8 cellular contexts compared by ENCODE assay signal in the genomic region with DNA sequence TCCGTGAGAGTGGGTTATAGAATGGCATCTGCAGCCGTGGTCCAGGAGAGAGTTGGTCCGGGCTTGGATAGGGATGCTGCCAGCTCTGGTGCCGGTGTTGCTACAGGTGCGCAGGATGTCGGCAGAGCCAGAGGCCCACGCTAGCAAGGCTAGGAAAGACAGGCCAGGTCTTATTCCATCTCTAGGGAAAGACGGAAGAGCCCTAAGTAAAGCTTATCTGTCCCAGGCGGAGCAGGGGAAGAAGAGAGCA. TPM values are rescaled to one million over a fixed set of nuclear protein-coding genes. Genes with fewer than 3 reads are reported as not detected.
DNase-seq lines count a peak whose midpoint lies in the region; ATAC-seq and TF ChIP-seq lines count a peak whose summit lies in the region.

No MANE protein-coding gene starts in this region.

- no peak for TF ChIP-seq CTCF in heart right ventricle (IDR thresholded peaks at IDR 0.05)
- peak in 1 of 6 experiments; percentile 1 for TF ChIP-seq CTCF in Peyer's patch (IDR thresholded peaks at IDR 0.05)
- no peak for TF ChIP-seq CTCF in fibroblast of lung (conservative IDR thresholded peaks at IDR 0.05 in 1 of 2, IDR thresholded peaks at IDR 0.05 in 1 of 2; ENCODE audit: low read depth in 1 of 2, low read length in 2 of 2)
- no peak for TF ChIP-seq CTCF in gastrocnemius medialis (IDR thresholded peaks at IDR 0.05 in 4 of 5, conservative IDR thresholded peaks at IDR 0.05 in 1 of 5)

- intact Hi-C loops in heart right ventricle (cut with DNase I): no loop called here
- intact Hi-C loops in Right ventricle myocardium superior (cut with DNase I): no loop called here
- intact Hi-C loops in gastrocnemius medialis (cut with DNase I; ENCODE audit: low total_unique reads): no loop called here

- H3K36me3 ChIP-seq in heart right ventricle: peaks cover 0 to 29% (median 20%) of the 10 kb centered on the region in 9 donors
- H3K36me3 ChIP-seq in Peyer's patch: peaks cover 0 to 22% (median 3%) of the 10 kb centered on the region in 3 donors
- peaks cover 7% of the 10 kb centered on the region for H3K36me3 ChIP-seq in fibroblast of lung (ENCODE audit: control insufficient read depth, insufficient read depth, low read length)
- peaks cover 0 to 18% of the 10 kb centered on the region in 2 donors for H3K36me3 ChIP-seq in gastrocnemius medialis

- H3K4me1 ChIP-seq in heart right ventricle (peaks cover 24 to 78% (median 63%) of the 10 kb centered on the region in 9 donors), Peyer's patch (peaks cover 0 to 44% (median 15%) of the 10 kb centered on the region in 4 donors), fibroblast of lung (ENCODE audit: control insufficient read depth, extremely low read depth, insufficient read depth, low read length) (peaks cover 6% of the 10 kb centered on the region), gastrocnemius medialis (peaks cover 53 to 72% of the 10 kb centered on the region in 2 donors)

- H3K9me3 ChIP-seq in heart right ventricle (no peaks in the 10 kb centered on the region), Peyer's patch (no peaks in the 10 kb centered on the region), fibroblast of lung (ENCODE audit: control insufficient read depth, insufficient read depth, low read depth, low read length) (no peaks in the 10 kb centered on the region), gastrocnemius medialis (no peaks in the 10 kb centered on the region)

- H3K4me2 ChIP-seq in fibroblast of lung (ENCODE audit: extremely low read depth, insufficient read depth, low read length): peak overlapping the region; percentile 75

- H3K27me3 ChIP-seq in heart right ventricle: no peaks in the 10 kb centered on the region
- H3K27me3 ChIP-seq in Peyer's patch: no peaks in the 10 kb centered on the region
- no peaks in the 10 kb centered on the region for H3K27me3 ChIP-seq in fibroblast of lung (ENCODE audit: control insufficient read depth, insufficient read depth, low read length)
- H3K27me3 ChIP-seq in gastrocnemius medialis: no peaks in the 10 kb centered on the region

- H3K4me3 ChIP-seq in heart right ventricle (peak overlapping the region; percentile 78 to 100 (median 99)), Peyer's patch (peak overlapping the region; percentile 93 to 99 (median 96)), fibroblast of lung (replicated peaks in 1 of 4; ENCODE audit: control extremely low read depth in 1 of 4, insufficient read depth in 1 of 4, low read depth in 3 of 4, low read length in 4 of 4) (peak overlapping the region; percentile 53 to 90 (median 70)), gastrocnemius medialis (peak overlapping the region; percentile 62 to 100 (median 92))

- H3K27ac ChIP-seq in heart right ventricle: peak overlapping the region; percentile 51 to 99 (median 95)
- H3K27ac ChIP-seq in Peyer's patch: peak overlapping the region; percentile 95 to 97 (median 96)
- H3K27ac ChIP-seq in fibroblast of lung (ENCODE audit: insufficient read depth, low read length): no peak overlapping the region
- peak overlapping the region; percentile 92 to 99 (median 96) for H3K27ac ChIP-seq in gastrocnemius medialis

- in situ Hi-C loops in gastrocnemius medialis (cut with MboI; ENCODE audit: low sequenced_read_pairs in 4 of 4): loop anchor here in 1 of 4 donors (25.0 kb wide), 1 partner anchor 823 kb away; the partner anchor contains the start of genes BCL2L2, PABPN1 and PPP1R3E

- no peak for DNase-seq in heart right ventricle
- DNase-seq in Right ventricle myocardium superior: no peak
- DNase-seq in Peyer's patch: no peak
- DNase-seq in fibroblast of lung (ENCODE audit: low read depth in 2 of 2): no peak
- no peak for DNase-seq in gastrocnemius medialis
- DNase-seq in HT-29 (ENCODE audit: low spot score): no peak
- no peak for DNase-seq in globus pallidus (ENCODE audit: low spot score)
- no peak for DNase-seq in midbrain (lab: John Stamatoyannopoulos, UW)

- H3K79me2 ChIP-seq in fibroblast of lung (ENCODE audit: control insufficient read depth, insufficient read depth, low read length): peaks cover 26% of the 10 kb centered on the region

- peak overlapping the region; percentile 89 for H3K9ac ChIP-seq in fibroblast of lung (ENCODE audit: insufficient read depth, low read length)

- no peaks in the 10 kb centered on the region for H4K20me1 ChIP-seq in fibroblast of lung (ENCODE audit: control insufficient read depth, extremely low read depth, insufficient read depth, low read length)

- 2 to 3% methylated on average over 9 of the region's 9 CpGs for whole genome bisulfite sequencing in heart right ventricle, 2 donors

- no peak for ATAC-seq in heart right ventricle
- no peak for ATAC-seq in Right ventricle myocardium superior (ENCODE audit: poor library complexity)
- peak in 1 of 2 donors; percentile 13 for ATAC-seq in gastrocnemius medialis

- no peak for TF ChIP-seq POLR2A in Peyer's patch (IDR thresholded peaks at IDR 0.05)
- TF ChIP-seq POLR2A in gastrocnemius medialis (IDR thresholded peaks at IDR 0.05): no peak

- peak overlapping the region; percentile 85 for H2AFZ ChIP-seq in fibroblast of lung (ENCODE audit: low read length)

RNA-seq across cellular contexts. Expression of gene PSME1, which starts 0.5 kb away (rescaled TPM):
- total RNA-seq in heart right ventricle (100 to 1,000 TPM in 5 of 10 donors, 10 to 100 TPM in 5; 84.3 to 341 (median 100.0) TPM), Right ventricle myocardium superior (129 TPM), Peyer's patch (100 to 1,000 TPM; 114 to 289 (median 200) TPM), fibroblast of lung (172 and 177 TPM in 2 replicates), gastrocnemius medialis (100 to 1,000 TPM in 2 of 4 donors, 10 to 100 TPM in 2; 63.3 to 158 (median 87.5) TPM)
- polyA plus RNA-seq in heart right ventricle (100 to 1,000 TPM; 138 to 149 TPM), fibroblast of lung (221 and 266 TPM in 2 replicates)
- polyA plus RNA-seq in fibroblast of lung (2012): 217 and 263 TPM in 2 replicates
- polyA minus RNA-seq in fibroblast of lung (ENCODE audit: low replicate concordance): 42.6 and 61.4 TPM in 2 replicates
- total RNA-seq in HT-29 (2014; rRNA removed; shearing (Covaris generic)): 164 and 172 TPM in 2 replicates

RNA-seq across cellular contexts. Expression of gene FITM1, which starts 5.0 kb away (rescaled TPM):
- total RNA-seq in heart right ventricle (100 to 1,000 TPM; 105 to 176 (median 131) TPM), Right ventricle myocardium superior (126 TPM), Peyer's patch (10 to 100 TPM in 1 of 4 donors, 1 to 10 TPM in 2, not detected in 1; 2.6 to 11.3 (median 3.9) TPM), fibroblast of lung (under 0.01 TPM in 1 of 2 replicates, not detected in the other), gastrocnemius medialis (10 to 100 TPM; 45.3 to 91.3 (median 65.4) TPM)
- polyA plus RNA-seq in heart right ventricle (100 to 1,000 TPM in 1 of 2 donors, 10 to 100 TPM in 1; 77.0 to 247 TPM), fibroblast of lung (not detected in 2 replicates)
- 0.17 TPM in 1 of 2 replicates, not detected in the other for polyA plus RNA-seq in fibroblast of lung (2012)
- polyA minus RNA-seq in fibroblast of lung (ENCODE audit: low replicate concordance): 2.9 TPM in 1 of 2 replicates, not detected in the other
- 0.13 and 0.74 TPM in 2 replicates for total RNA-seq in HT-29 (2014; rRNA removed; shearing (Covaris generic))

RNA-seq across cellular contexts. Expression of gene EMC9, which starts 5.9 kb away (rescaled TPM):
- total RNA-seq in heart right ventricle (10 to 100 TPM; 10.2 to 18.8 (median 13.3) TPM), Right ventricle myocardium superior (14.4 TPM), Peyer's patch (10 to 100 TPM in 3 of 4 donors, 1 to 10 TPM in 1; 7.4 to 38.7 (median 34.0) TPM), fibroblast of lung (12.3 and 18.0 TPM in 2 replicates), gastrocnemius medialis (10 to 100 TPM; 13.6 to 18.8 (median 16.3) TPM)
- polyA plus RNA-seq in heart right ventricle (10 to 100 TPM; 27.2 to 44.3 TPM), fibroblast of lung (6.6 and 10.2 TPM in 2 replicates)
- 18.1 and 24.8 TPM in 2 replicates for polyA plus RNA-seq in fibroblast of lung (2012)
- polyA minus RNA-seq in fibroblast of lung (ENCODE audit: low replicate concordance): 8.3 and 11.2 TPM in 2 replicates
- 52.4 and 63.9 TPM in 2 replicates for total RNA-seq in HT-29 (2014; rRNA removed; shearing (Covaris generic))

RNA-seq across cellular contexts. Expression of gene PSME2, which starts 10.9 kb away (rescaled TPM):
- total RNA-seq in heart right ventricle (100 to 1,000 TPM in 3 of 10 donors, 10 to 100 TPM in 7; 62.6 to 347 (median 85.0) TPM), Right ventricle myocardium superior (88.8 TPM), Peyer's patch (100 to 1,000 TPM; 119 to 258 (median 162) TPM), fibroblast of lung (82.7 and 148 TPM in 2 replicates), gastrocnemius medialis (10 to 100 TPM; 13.7 to 53.2 (median 21.5) TPM)
- polyA plus RNA-seq in heart right ventricle (100 to 1,000 TPM; 124 to 290 TPM), fibroblast of lung (132 and 175 TPM in 2 replicates)
- polyA plus RNA-seq in fibroblast of lung (2012): 219 and 238 TPM in 2 replicates
- 45.8 and 77.6 TPM in 2 replicates for polyA minus RNA-seq in fibroblast of lung (ENCODE audit: low replicate concordance)
- 175 and 210 TPM in 2 replicates for total RNA-seq in HT-29 (2014; rRNA removed; shearing (Covaris generic))

RNA-seq across cellular contexts. Expression of gene RNF31, which starts 11.8 kb away (rescaled TPM):
- total RNA-seq in heart right ventricle (10 to 100 TPM; 27.5 to 52.6 (median 34.8) TPM), Right ventricle myocardium superior (29.5 TPM), Peyer's patch (10 to 100 TPM; 46.4 to 90.8 (median 71.1) TPM), fibroblast of lung (25.4 and 30.3 TPM in 2 replicates), gastrocnemius medialis (100 to 1,000 TPM in 1 of 4 donors, 10 to 100 TPM in 3; 63.3 to 140 (median 82.4) TPM)
- polyA plus RNA-seq in heart right ventricle (10 to 100 TPM; 39.4 to 92.9 TPM), fibroblast of lung (9.2 and 14.8 TPM in 2 replicates)
- polyA plus RNA-seq in fibroblast of lung (2012): 27.1 and 38.2 TPM in 2 replicates
- polyA minus RNA-seq in fibroblast of lung (ENCODE audit: low replicate concordance): 100 and 211 TPM in 2 replicates
- total RNA-seq in HT-29 (2014; rRNA removed; shearing (Covaris generic)): 62.3 and 67.8 TPM in 2 replicates
